ENCODE assay signal across 8 cellular contexts in the genomic region with DNA sequence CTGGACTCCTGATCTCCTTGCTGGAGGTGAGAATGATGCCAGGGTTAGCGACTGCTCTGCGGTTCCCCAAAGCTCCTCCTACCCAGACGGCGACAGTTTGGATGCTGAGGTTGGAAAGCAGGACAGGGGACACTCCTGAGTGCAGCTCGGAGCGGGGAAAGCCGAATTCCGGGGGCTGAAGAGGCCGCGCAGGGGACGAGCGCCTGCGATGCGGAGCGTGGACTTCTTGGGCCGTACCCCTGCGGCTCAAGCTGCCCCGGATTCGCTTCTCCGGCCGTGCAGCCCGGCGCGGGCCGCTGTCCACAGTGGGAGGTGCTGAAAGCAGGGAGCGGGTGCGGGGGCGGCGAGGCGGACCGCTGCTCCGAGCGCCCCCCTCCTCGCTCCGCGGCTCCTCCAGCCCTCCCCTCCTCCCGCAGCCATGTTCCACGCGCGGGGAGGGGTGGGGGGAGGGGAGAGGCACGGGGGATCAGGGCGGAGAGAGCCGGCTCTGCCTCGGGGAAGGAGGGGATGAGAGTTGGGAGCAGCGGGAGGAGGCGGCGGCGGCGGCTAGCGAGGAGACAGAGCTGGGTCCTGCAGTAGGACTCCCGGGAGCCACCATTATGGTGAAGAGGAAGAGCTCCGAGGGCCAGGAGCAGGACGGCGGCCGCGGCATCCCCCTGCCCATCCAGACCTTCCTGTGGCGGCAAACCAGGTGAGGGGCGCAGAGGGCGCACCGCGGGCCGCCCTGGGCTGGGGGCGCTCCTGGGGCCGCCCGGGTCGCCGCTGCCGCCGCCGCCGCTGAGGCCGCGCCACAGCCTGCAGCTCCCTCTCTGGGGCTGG. TPM values are rescaled to one million over a fixed set of nuclear protein-coding genes. Genes with fewer than 3 reads are reported as not detected.
DNase-seq lines count a peak whose midpoint lies in the region; ATAC-seq, FAIRE-seq and TF ChIP-seq lines count a peak whose summit lies in the region.

A gene with protein sequence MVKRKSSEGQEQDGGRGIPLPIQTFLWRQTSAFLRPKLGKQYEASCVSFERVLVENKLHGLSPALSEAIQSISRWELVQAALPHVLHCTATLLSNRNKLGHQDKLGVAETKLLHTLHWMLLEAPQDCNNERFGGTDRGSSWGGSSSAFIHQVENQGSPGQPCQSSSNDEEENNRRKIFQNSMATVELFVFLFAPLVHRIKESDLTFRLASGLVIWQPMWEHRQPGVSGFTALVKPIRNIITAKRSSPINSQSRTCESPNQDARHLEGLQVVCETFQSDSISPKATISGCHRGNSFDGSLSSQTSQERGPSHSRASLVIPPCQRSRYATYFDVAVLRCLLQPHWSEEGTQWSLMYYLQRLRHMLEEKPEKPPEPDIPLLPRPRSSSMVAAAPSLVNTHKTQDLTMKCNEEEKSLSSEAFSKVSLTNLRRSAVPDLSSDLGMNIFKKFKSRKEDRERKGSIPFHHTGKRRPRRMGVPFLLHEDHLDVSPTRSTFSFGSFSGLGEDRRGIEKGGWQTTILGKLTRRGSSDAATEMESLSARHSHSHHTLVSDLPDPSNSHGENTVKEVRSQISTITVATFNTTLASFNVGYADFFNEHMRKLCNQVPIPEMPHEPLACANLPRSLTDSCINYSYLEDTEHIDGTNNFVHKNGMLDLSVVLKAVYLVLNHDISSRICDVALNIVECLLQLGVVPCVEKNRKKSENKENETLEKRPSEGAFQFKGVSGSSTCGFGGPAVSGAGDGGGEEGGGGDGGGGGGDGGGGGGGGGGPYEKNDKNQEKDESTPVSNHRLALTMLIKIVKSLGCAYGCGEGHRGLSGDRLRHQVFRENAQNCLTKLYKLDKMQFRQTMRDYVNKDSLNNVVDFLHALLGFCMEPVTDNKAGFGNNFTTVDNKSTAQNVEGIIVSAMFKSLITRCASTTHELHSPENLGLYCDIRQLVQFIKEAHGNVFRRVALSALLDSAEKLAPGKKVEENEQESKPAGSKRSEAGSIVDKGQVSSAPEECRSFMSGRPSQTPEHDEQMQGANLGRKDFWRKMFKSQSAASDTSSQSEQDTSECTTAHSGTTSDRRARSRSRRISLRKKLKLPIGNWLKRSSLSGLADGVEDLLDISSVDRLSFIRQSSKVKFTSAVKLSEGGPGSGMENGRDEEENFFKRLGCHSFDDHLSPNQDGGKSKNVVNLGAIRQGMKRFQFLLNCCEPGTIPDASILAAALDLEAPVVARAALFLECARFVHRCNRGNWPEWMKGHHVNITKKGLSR (N-terminal part only) (plus strand): TSS at position 359 of the 819 bp plus-strand sequence. CDS start 241 bp downstream, at position 600.

- DNase-seq in C1 segment of cervical spinal cord (lab: John Stamatoyannopoulos, UW) (peak; percentile 22 to 92 (median 44)), NCI-H2196 (lab: John Stamatoyannopoulos, UW; ENCODE audit: unreplicated experiment) (peak; percentile 67), amygdala (lab: John Stamatoyannopoulos, UW) (peak in 50 of 56 donors; percentile 13 to 79 (median 52)), heart left ventricle (peak; percentile 59 to 80 (median 69)), pancreas (peak; percentile 65 to 95 (median 81))

- H3K9me3 ChIP-seq in heart left ventricle (no peaks in the 10 kb centered on the region), pancreas (no peaks in the 10 kb centered on the region)

- ATAC-seq in GM21381 (IDR thresholded peaks at IDR 0.05; ENCODE audit: unreplicated experiment) (peak; percentile 58), heart left ventricle (peak; percentile 69 to 98 (median 96)), pancreas (peak; percentile 98 to 100 (median 99)), GM18520 (IDR thresholded peaks at IDR 0.05; ENCODE audit: unreplicated experiment) (no peak), HG02623 (IDR thresholded peaks at IDR 0.05; ENCODE audit: unreplicated experiment) (no peak)

- intact Hi-C loops in heart left ventricle (cut with DNase I) (no loop called here), pancreas (cut with DNase I) (no loop called here)

- peaks cover 0 to 14% (median 0%) of the 10 kb centered on the region in 12 donors for H3K4me1 ChIP-seq in heart left ventricle
- H3K4me1 ChIP-seq in pancreas = no peaks in the 10 kb centered on the region

- FAIRE-seq in pancreas (lab: Jason Lieb, UNC) = no peak

- WGBS in heart left ventricle, 4 donors = 1 to 5% (median 3%) methylated on average over 31 to 73 of the region's 73 CpGs
- WGBS in pancreas, 2 donors = 1 to 2% methylated on average over 41 to 67 of the region's 73 CpGs

- H3K36me3 ChIP-seq in heart left ventricle (no peaks in the 10 kb centered on the region), pancreas (no peaks in the 10 kb centered on the region)

- peak within 1 kb of the TSS in 1 of 12 donors; percentile 54 for H3K27ac ChIP-seq in heart left ventricle
- H3K27ac ChIP-seq in pancreas = no peak within 1 kb of the TSS

- H3K4me3 ChIP-seq in heart left ventricle (peak within 1 kb of the TSS in 11 of 12 donors; percentile 20 to 61 (median 49)), pancreas (peak within 1 kb of the TSS; percentile 15 to 58 (median 33))

- H3K27me3 ChIP-seq in heart left ventricle (peaks cover 0 to 28% (median 0%) of the 10 kb centered on the region in 9 donors), pancreas (no peaks in the 10 kb centered on the region)

- no peak for TF ChIP-seq POLR2A in heart left ventricle (IDR thresholded peaks at IDR 0.05)

- TF ChIP-seq CTCF in heart left ventricle (IDR thresholded peaks at IDR 0.05) (no peak), pancreas (IDR thresholded peaks at IDR 0.05) (no peak)

RNA-seq across cellular contexts. Expression of the gene that starts here (rescaled TPM):
- total RNA-seq in heart left ventricle = 1 to 10 TPM in 1 of 9 donors, under 1 TPM in 3, not detected in 5; 0.27 to 1.4 (median 0.62) TPM
- polyA plus RNA-seq in heart left ventricle = under 1 TPM in 1 of 2 donors, not detected in 1; 0.04 TPM
- 1 to 10 TPM in 4 of 6 donors, under 1 TPM in 2; 0.69 to 2.6 (median 1.8) TPM for total RNA-seq in pancreas
- 1 to 10 TPM; 1.7 to 4.8 TPM for polyA plus RNA-seq in pancreas

Comparison
In these comparisons a context has a peak if more than half of its experiments do, and no peak if none do; other contexts are left out.
1. ATAC-seq: peak in GM21381 (single experiment), heart left ventricle (4 of 4) and pancreas (4 of 4); none in GM18520 (single experiment) and HG02623 (single experiment).
2. Peak in every context shown above with its lines, with median percentiles within 50 percentile points of each other: DNase-seq.